2 cellular contexts compared by ENCODE assay signal in the genomic region with DNA sequence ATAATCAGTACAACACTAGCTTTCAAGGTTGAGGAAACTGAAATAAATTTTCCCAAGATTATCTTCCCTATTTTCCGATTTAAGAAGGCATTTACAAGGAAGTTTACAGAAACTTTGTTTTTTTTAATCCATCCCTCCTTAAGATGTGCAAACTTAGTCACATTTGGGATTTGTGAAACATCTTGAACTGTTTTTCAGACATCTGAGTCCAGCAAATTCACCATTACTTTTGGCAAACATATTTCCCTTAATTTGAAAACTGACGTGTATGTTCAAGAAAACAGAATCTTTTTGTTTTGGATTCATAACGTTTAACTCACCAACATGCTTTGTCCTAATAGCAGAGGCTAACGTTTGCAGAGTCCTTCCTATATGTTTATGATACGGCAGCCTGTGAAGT.
TF ChIP-seq lines count a peak whose summit lies in the region.

No MANE protein-coding gene starts in this region.

TF ChIP-seq in H1, 55 proteins besides CTCF, POLR2A, EP300 and RAD21:
- TF ChIP-seq BCL11A (IDR thresholded peaks at IDR 0.05; ENCODE audit: low read depth in 2 of 2, low read length in 2 of 2) (no peak), SIRT6 (IDR thresholded peaks at IDR 0.05; ENCODE audit: low read length) (no peak), GTF2F1 (IDR thresholded peaks at IDR 0.05; ENCODE audit: borderline replicate concordance, low read depth, low read length) (no peak), KDM1A (IDR thresholded peaks at IDR 0.05; ENCODE audit: borderline replicate concordance, low read length) (no peak), NRF1 (IDR thresholded peaks at IDR 0.05; ENCODE audit: low read depth, low read length) (no peak)
- TF ChIP-seq, protein P1, sequence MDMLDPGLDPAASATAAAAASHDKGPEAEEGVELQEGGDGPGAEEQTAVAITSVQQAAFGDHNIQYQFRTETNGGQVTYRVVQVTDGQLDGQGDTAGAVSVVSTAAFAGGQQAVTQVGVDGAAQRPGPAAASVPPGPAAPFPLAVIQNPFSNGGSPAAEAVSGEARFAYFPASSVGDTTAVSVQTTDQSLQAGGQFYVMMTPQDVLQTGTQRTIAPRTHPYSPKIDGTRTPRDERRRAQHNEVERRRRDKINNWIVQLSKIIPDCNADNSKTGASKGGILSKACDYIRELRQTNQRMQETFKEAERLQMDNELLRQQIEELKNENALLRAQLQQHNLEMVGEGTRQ (IDR thresholded peaks at IDR 0.05; ENCODE audit: low read length), result no peak
- TF ChIP-seq, protein P2, sequence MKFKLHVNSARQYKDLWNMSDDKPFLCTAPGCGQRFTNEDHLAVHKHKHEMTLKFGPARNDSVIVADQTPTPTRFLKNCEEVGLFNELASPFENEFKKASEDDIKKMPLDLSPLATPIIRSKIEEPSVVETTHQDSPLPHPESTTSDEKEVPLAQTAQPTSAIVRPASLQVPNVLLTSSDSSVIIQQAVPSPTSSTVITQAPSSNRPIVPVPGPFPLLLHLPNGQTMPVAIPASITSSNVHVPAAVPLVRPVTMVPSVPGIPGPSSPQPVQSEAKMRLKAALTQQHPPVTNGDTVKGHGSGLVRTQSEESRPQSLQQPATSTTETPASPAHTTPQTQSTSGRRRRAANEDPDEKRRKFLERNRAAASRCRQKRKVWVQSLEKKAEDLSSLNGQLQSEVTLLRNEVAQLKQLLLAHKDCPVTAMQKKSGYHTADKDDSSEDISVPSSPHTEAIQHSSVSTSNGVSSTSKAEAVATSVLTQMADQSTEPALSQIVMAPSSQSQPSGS (IDR thresholded peaks at IDR 0.05; ENCODE audit: low read length), result no peak
- TF ChIP-seq, protein P3, sequence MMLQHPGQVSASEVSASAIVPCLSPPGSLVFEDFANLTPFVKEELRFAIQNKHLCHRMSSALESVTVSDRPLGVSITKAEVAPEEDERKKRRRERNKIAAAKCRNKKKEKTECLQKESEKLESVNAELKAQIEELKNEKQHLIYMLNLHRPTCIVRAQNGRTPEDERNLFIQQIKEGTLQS (IDR thresholded peaks at IDR 0.05; ENCODE audit: insufficient read depth, low read depth, low read length), result no peak

TF ChIP-seq in SK-N-SH, 30 proteins besides CTCF, POLR2A, EP300 and RAD21:
- TF ChIP-seq, protein P4, sequence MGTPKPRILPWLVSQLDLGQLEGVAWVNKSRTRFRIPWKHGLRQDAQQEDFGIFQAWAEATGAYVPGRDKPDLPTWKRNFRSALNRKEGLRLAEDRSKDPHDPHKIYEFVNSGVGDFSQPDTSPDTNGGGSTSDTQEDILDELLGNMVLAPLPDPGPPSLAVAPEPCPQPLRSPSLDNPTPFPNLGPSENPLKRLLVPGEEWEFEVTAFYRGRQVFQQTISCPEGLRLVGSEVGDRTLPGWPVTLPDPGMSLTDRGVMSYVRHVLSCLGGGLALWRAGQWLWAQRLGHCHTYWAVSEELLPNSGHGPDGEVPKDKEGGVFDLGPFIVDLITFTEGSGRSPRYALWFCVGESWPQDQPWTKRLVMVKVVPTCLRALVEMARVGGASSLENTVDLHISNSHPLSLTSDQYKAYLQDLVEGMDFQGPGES (IDR thresholded peaks at IDR 0.05; ENCODE audit: low read depth, low read length), result no peak
- no peak for TF ChIP-seq SMC3 (IDR thresholded peaks at IDR 0.05; ENCODE audit: low read depth, low read length)
- TF ChIP-seq FOSL2 (IDR thresholded peaks at IDR 0.05; ENCODE audit: borderline replicate concordance, low read depth), result no peak
- TF ChIP-seq, protein P5, sequence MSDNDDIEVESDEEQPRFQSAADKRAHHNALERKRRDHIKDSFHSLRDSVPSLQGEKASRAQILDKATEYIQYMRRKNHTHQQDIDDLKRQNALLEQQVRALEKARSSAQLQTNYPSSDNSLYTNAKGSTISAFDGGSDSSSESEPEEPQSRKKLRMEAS (IDR thresholded peaks at IDR 0.05; ENCODE audit: low read depth), result no peak
- TF ChIP-seq EZH2phosphoT487 (IDR thresholded peaks at IDR 0.05; ENCODE audit: borderline replicate concordance, low read depth), result no peak
TF ChIP-seq in SK-N-SH: peak in this region for 0.
